1 cellular context compared by ENCODE assay signal in genomic region chr5:34486160-34486765, GRCh38.
TF ChIP-seq lines count a peak whose summit lies in the region.

No MANE protein-coding gene starts in this region.

TF ChIP-seq in HEK293, 187 proteins besides CTCF, POLR2A, EP300 and RAD21 (continued from another document):
- no peak for TF ChIP-seq ZBTB6 (tag by site-specific recombination; IDR thresholded peaks at IDR 0.05)
- TF ChIP-seq ZNF777 (tag by site-specific recombination; IDR thresholded peaks at IDR 0.05; ENCODE audit: borderline replicate concordance): no peak
- TF ChIP-seq TRIM28 (IDR thresholded peaks at IDR 0.05; ENCODE audit: borderline replicate concordance, low read length): no peak
- no peak for TF ChIP-seq ZNF302 (tag by site-specific recombination; IDR thresholded peaks at IDR 0.05; ENCODE audit: low read depth)
- TF ChIP-seq KLF9 (tag by site-specific recombination; IDR thresholded peaks at IDR 0.05; ENCODE audit: low read depth): no peak
- TF ChIP-seq WT1 (tag by site-specific recombination; IDR thresholded peaks at IDR 0.05): no peak
- no peak for TF ChIP-seq ELK4 (IDR thresholded peaks at IDR 0.05; ENCODE audit: borderline replicate concordance, low read depth, low read length)
- TF ChIP-seq ZNF174 (tag by site-specific recombination; IDR thresholded peaks at IDR 0.05): no peak
- TF ChIP-seq, protein P1, sequence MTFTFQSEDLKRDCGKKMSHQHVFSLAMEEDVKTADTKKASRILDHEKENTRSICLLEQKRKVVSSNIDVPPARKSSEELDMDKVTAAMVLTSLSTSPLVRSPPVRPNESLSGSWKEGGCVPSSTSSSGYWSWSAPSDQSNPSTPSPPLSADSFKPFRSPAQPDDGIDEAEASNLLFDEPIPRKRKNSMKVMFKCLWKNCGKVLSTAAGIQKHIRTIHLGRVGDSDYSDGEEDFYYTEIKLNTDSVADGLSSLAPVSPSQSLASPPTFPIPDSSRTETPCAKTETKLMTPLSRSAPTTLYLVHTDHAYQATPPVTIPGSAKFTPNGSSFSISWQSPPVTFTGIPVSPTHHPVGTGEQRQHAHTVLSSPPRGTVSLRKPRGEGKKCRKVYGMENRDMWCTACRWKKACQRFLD (tag by site-specific recombination; IDR thresholded peaks at IDR 0.05): no peak
- TF ChIP-seq ZNF184 (tag by site-specific recombination; IDR thresholded peaks at IDR 0.05): 0 out of 2 replicates have a peak, but pooled peaks have one; percentile 15
- no peak for TF ChIP-seq IKZF3 (tag by site-specific recombination; IDR thresholded peaks at IDR 0.05)
- TF ChIP-seq ZNF561 (tag by site-specific recombination; IDR thresholded peaks at IDR 0.05; ENCODE audit: borderline replicate concordance): 0 out of 2 replicates have a peak, but pooled peaks have one; percentile 47
- no peak for TF ChIP-seq ZNF530 (tag by site-specific recombination; IDR thresholded peaks at IDR 0.05; ENCODE audit: low read depth)
- TF ChIP-seq SETDB1 (IDR thresholded peaks at IDR 0.05; ENCODE audit: insufficient read length, low read length): no peak
- no peak for TF ChIP-seq ZNF23 (tag by site-specific recombination; IDR thresholded peaks at IDR 0.05; ENCODE audit: borderline replicate concordance)
- 0 out of 2 replicates have a peak, but pooled peaks have one; percentile 13 for TF ChIP-seq ZEB2 (tag by site-specific recombination; IDR thresholded peaks at IDR 0.05)
- no peak for TF ChIP-seq KLF16 (tag by site-specific recombination; IDR thresholded peaks at IDR 0.05)
- TF ChIP-seq ZBTB49 (tag by site-specific recombination; IDR thresholded peaks at IDR 0.05; ENCODE audit: low read depth): no peak
- no peak for TF ChIP-seq SCRT1 (tag by site-specific recombination; IDR thresholded peaks at IDR 0.05; ENCODE audit: borderline replicate concordance)
- TF ChIP-seq ZNF768 (tag by site-specific recombination; IDR thresholded peaks at IDR 0.05): no peak
- no peak for TF ChIP-seq MEIS1 (CRISPR knock-in tag; IDR thresholded peaks at IDR 0.05; ENCODE audit: borderline replicate concordance)
- TF ChIP-seq ZBTB26 (tag by site-specific recombination; optimal IDR thresholded peaks at IDR 0.05): no peak
- no peak for TF ChIP-seq ZNF513 (tag by site-specific recombination; IDR thresholded peaks at IDR 0.05)
- TF ChIP-seq ZNF843 (tag by site-specific recombination; IDR thresholded peaks at IDR 0.05): no peak
- TF ChIP-seq ZNF501 (tag by site-specific recombination; IDR thresholded peaks at IDR 0.05): no peak
- no peak for TF ChIP-seq ZBTB21 (tag by site-specific recombination; IDR thresholded peaks at IDR 0.05)
- no peak for TF ChIP-seq ZNF677 (tag by site-specific recombination; IDR thresholded peaks at IDR 0.05)
- TF ChIP-seq ZNF660 (tag by site-specific recombination; IDR thresholded peaks at IDR 0.05): peak; percentile 75
- TF ChIP-seq ZNF837 (tag by site-specific recombination; IDR thresholded peaks at IDR 0.05): no peak
- TF ChIP-seq SCRT2 (tag by site-specific recombination; IDR thresholded peaks at IDR 0.05): 0 out of 2 replicates have a peak, but pooled peaks have one; percentile 18
- no peak for TF ChIP-seq ZNF324 (tag by site-specific recombination; IDR thresholded peaks at IDR 0.05)
- no peak for TF ChIP-seq ZNF112 (tag by site-specific recombination; IDR thresholded peaks at IDR 0.05)
- TF ChIP-seq, protein P2, sequence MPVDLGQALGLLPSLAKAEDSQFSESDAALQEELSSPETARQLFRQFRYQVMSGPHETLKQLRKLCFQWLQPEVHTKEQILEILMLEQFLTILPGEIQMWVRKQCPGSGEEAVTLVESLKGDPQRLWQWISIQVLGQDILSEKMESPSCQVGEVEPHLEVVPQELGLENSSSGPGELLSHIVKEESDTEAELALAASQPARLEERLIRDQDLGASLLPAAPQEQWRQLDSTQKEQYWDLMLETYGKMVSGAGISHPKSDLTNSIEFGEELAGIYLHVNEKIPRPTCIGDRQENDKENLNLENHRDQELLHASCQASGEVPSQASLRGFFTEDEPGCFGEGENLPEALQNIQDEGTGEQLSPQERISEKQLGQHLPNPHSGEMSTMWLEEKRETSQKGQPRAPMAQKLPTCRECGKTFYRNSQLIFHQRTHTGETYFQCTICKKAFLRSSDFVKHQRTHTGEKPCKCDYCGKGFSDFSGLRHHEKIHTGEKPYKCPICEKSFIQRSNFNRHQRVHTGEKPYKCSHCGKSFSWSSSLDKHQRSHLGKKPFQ (tag by site-specific recombination; IDR thresholded peaks at IDR 0.05): no peak
